1 cellular context compared by ENCODE assay signal in genomic region chr5:38720691-38721361, GRCh38.
TF ChIP-seq lines count a peak whose summit lies in the region.

No MANE protein-coding gene starts in this region.

TF ChIP-seq in IMR-90, 13 proteins besides CTCF, POLR2A, EP300 and RAD21:
- TF ChIP-seq CEBPB (IDR thresholded peaks at IDR 0.05; ENCODE audit: low read depth, low read length): no peak
- no peak for TF ChIP-seq BHLHE40 (IDR thresholded peaks at IDR 0.05; ENCODE audit: low read depth, low read length)
- TF ChIP-seq MAZ (IDR thresholded peaks at IDR 0.05; ENCODE audit: borderline replicate concordance, low read depth, low read length): no peak
- TF ChIP-seq MXI1 (IDR thresholded peaks at IDR 0.05; ENCODE audit: borderline replicate concordance, low read depth, low read length): no peak
- no peak for TF ChIP-seq RCOR1 (IDR thresholded peaks at IDR 0.05; ENCODE audit: insufficient replicate concordance, low read length)
